ENCODE assay signal across 9 cellular contexts in the genomic region with DNA sequence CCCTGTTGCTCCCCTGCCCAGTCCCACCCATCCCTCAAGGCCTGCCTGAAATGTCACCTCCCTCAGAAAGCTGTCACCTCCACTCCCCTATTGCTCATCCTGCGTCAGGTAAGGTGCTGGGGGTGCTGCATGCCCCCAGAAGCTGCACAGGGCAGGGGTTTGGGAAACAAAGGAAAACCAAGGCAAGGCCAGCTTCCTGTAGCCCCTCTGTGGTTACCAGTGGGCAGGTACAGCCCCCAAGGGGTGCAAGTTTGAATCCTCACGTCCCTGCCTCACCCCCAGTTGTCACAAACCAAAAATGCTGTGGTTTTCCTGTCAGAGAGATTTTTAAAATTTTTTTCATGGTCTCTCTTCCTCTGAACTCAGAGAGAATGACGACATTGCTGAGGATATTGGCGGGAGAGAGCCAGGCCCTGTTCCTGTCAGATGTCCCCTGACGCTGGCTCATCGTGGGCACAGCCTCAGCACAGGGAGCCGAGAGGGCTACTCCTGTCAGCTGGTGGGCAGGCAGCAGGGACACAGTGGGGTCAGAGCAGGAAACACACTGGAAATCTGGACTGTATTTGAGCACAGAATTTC. TPM values are rescaled to one million over a fixed set of nuclear protein-coding genes. Genes with fewer than 3 reads are reported as not detected.
A peak's percentile ranks its signal among the peaks of the same experiment; 100 is the strongest.
DNase-seq lines count a peak whose midpoint lies in the region; ATAC-seq and TF ChIP-seq lines count a peak whose summit lies in the region.
"Had no signal": no experiment of that assay in that cellular context is flagged by ENCODE, and none has a peak within 500 bp of the region (broad histone marks: within the 10 kb centered on the region; RNA-seq: fewer than 3 reads in every experiment).

No MANE protein-coding gene starts in this region.

- peak overlapping the region; percentile 68 for H3K4me3 Mint-ChIP-seq in activated naive CD8-positive, alpha-beta T cell treated with anti-CD3 and anti-CD28 coated beads for 36 hours

- H3K9me3 ChIP-seq in neutrophil, result no peaks in the 10 kb centered on the region

- H3K36me3 Mint-ChIP-seq in activated naive CD8-positive, alpha-beta T cell treated with anti-CD3 and anti-CD28 coated beads for 36 hours, result peaks cover 32% of the 10 kb centered on the region

- peaks cover 53 to 60% of the 10 kb centered on the region in 2 experiments for H3K4me1 ChIP-seq in neutrophil (ENCODE audit: control insufficient read depth in 1 of 2, insufficient read depth in 1 of 2, low read depth in 1 of 2, low read length in 1 of 2)

- peak; percentile 77 for DNase-seq in ELR (ENCODE audit: low read depth)
- peak; percentile 66 for DNase-seq in NCI-H226
- DNase-seq in activated naive CD8-positive, alpha-beta T cell treated with anti-CD3 and anti-CD28 coated beads for 36 hours, result peak; percentile 63
- DNase-seq in iPS-NIHi7 (ENCODE audit: extremely low spot score), result no peak
- DNase-seq in GM19240 (ENCODE audit: insufficient read length, low spot score), result no peak

- H3K27ac ChIP-seq in neutrophil, result peak overlapping the region; percentile 94

- H3K9me3 Mint-ChIP-seq in activated naive CD8-positive, alpha-beta T cell treated with anti-CD3 and anti-CD28 coated beads for 36 hours, result no peaks in the 10 kb centered on the region

- peaks cover 99% of the 10 kb centered on the region for H3K36me3 ChIP-seq in neutrophil

- ATAC-seq in GM18861 (IDR thresholded peaks at IDR 0.05; ENCODE audit: unreplicated experiment), result no peak
- no peak for ATAC-seq in GM19395 (IDR thresholded peaks at IDR 0.05; ENCODE audit: unreplicated experiment)

- H3K27ac Mint-ChIP-seq in activated naive CD8-positive, alpha-beta T cell treated with anti-CD3 and anti-CD28 coated beads for 36 hours, result peak overlapping the region; percentile 100

- H3K4me1 Mint-ChIP-seq in activated naive CD8-positive, alpha-beta T cell treated with anti-CD3 and anti-CD28 coated beads for 36 hours, result peaks cover 75% of the 10 kb centered on the region

- no peaks in the 10 kb centered on the region for H3K27me3 Mint-ChIP-seq in activated naive CD8-positive, alpha-beta T cell treated with anti-CD3 and anti-CD28 coated beads for 36 hours

- no peak overlapping the region for H3K4me3 ChIP-seq in neutrophil (ENCODE audit: low read depth in 1 of 2, low read length in 1 of 2)

- H3K27me3 ChIP-seq in neutrophil, result no peaks in the 10 kb centered on the region

- TF ChIP-seq CTCF in neutrophil (IDR thresholded peaks at IDR 0.05), result no peak

RNA-seq across cellular contexts. Expression of gene PSTPIP1, which starts 27.0 kb away (rescaled TPM):
- 10 to 100 TPM; 93.4 to 94.5 TPM for total RNA-seq in activated naive CD8-positive, alpha-beta T cell treated with anti-CD3 and anti-CD28 coated beads for 36 hours
- total RNA-seq: renal cortical epithelial cell had no signal

RNA-seq across cellular contexts. Expression of gene TSPAN3, which starts 49.0 kb away (rescaled TPM):
- 10 to 100 TPM; 40.6 to 43.1 TPM for total RNA-seq in activated naive CD8-positive, alpha-beta T cell treated with anti-CD3 and anti-CD28 coated beads for 36 hours

Comparison
In these comparisons a context has a peak if more than half of its experiments do, and no peak if none do; other contexts are left out.
1. DNase-seq: peak in ELR (single experiment), NCI-H226 (single experiment) and activated naive CD8-positive, alpha-beta T cell treated with anti-CD3 and anti-CD28 coated beads for 36 hours (single experiment); none in iPS-NIHi7 (single experiment) and GM19240 (single experiment).